ENCODE assay signal across 14 cellular contexts in the genomic region with DNA sequence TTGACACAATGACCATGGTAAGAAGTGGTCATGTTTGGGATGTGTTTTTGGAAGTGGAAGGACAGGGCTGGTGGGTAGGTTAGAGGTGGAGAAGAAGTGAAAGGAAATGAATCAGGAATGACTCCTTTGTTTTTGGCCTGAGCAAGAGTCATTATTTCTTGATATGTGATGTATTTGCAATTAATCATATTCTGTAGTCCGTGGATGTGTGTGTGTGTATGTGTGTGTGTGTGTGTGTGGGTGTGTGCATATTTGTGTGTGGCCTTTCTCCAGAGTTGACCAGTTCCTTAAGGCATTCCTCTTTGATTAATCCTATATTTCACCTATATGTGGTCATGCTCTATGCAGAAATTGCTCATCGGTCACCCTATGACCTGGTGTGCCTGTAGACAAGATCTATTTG.
DNase-seq lines count a peak whose midpoint lies in the region; ATAC-seq and TF ChIP-seq lines count a peak whose summit lies in the region.
"Had no signal": no experiment of that assay in that cellular context is flagged by ENCODE, and none has a peak within 500 bp of the region (broad histone marks: within the 10 kb centered on the region; RNA-seq: fewer than 3 reads in every experiment).

No MANE protein-coding gene starts in this region.

- H3K36me3 ChIP-seq in WERI-Rb-1 = no peaks in the 10 kb centered on the region
- H3K36me3 ChIP-seq: gastroesophageal sphincter, suprapubic skin had no signal

- no peak overlapping the region for H3K4me3 ChIP-seq in cardiac fibroblast (replicated peaks in 1 of 2; ENCODE audit: low read depth in 2 of 2, low read length in 2 of 2)
- no peak overlapping the region for H3K4me3 ChIP-seq in WERI-Rb-1 (ENCODE audit: low read depth, low read length)
- H3K4me3 ChIP-seq: gastroesophageal sphincter, K562, suprapubic skin had no signal

- H3K9me3 ChIP-seq in WERI-Rb-1 (ENCODE audit: severe bottlenecking) = no peaks in the 10 kb centered on the region
- H3K9me3 ChIP-seq: gastroesophageal sphincter, suprapubic skin had no signal

- no peak for TF ChIP-seq CTCF in cardiac fibroblast (IDR thresholded peaks at IDR 0.05; ENCODE audit: low read depth, low read length)
- no peak for TF ChIP-seq CTCF in WERI-Rb-1 (IDR thresholded peaks at IDR 0.05; ENCODE audit: low read depth, low read length)

- DNase-seq in AG08395 (ENCODE audit: low spot score) (peak; percentile 18), HS-27A (ENCODE audit: low read depth) (peak; percentile 47), cardiac fibroblast (ENCODE audit: low read depth in 2 of 2) (peak; percentile 63 to 93), lung microvascular endothelial cell (ENCODE audit: low read depth in 2 of 2) (peak; percentile 49 to 95), WERI-Rb-1 (no peak), Right ventricle myocardium inferior (ENCODE audit: missing footprints) (no peak), NCI-H2081 (lab: John Stamatoyannopoulos, UW) (no peak), head of caudate nucleus (no peak)
- DNase-seq: activated T-cell treated with anti-CD3 and anti-CD28 coated beads, Interleukin-2, amount 50 U/mL, for 72 hours; CD4-positive, alpha-beta T cell; left ventricle myocardium superior had no signal

- no peak for ATAC-seq in Right ventricle myocardium inferior
- ATAC-seq: activated T-cell treated with anti-CD3 and anti-CD28 coated beads, Interleukin-2, amount 50 U/mL, for 72 hours; gastroesophageal sphincter; K562 had no signal

- no peak overlapping the region for H3K27ac ChIP-seq in WERI-Rb-1
- H3K27ac ChIP-seq: gastroesophageal sphincter, suprapubic skin had no signal

- intact Hi-C loops in Right ventricle myocardium inferior (cut with DNase I) = no loop called here
- intact Hi-C loops in head of caudate nucleus (cut with DNase I) = no loop called here

- H3K27me3 ChIP-seq in WERI-Rb-1 (ENCODE audit: insufficient read depth, low read depth, severe bottlenecking) = no peaks in the 10 kb centered on the region
- H3K27me3 ChIP-seq: gastroesophageal sphincter, suprapubic skin had no signal

Comparison
In these comparisons a context has a peak if more than half of its experiments do, and no peak if none do; other contexts are left out.
1. DNase-seq: peak in AG08395 (single experiment), HS-27A (single experiment), cardiac fibroblast (2 of 2) and lung microvascular endothelial cell (2 of 2); none in WERI-Rb-1 (single experiment), Right ventricle myocardium inferior (single experiment), NCI-H2081 (0 of 2) and head of caudate nucleus (0 of 42).